ENCODE assay signal across 1 cellular context in genomic region chr7:110061387-110061786, GRCh38.
TF ChIP-seq lines count a peak whose summit lies in the region.

No MANE protein-coding gene starts in this region.

TF ChIP-seq in GM12878, 131 proteins besides CTCF, POLR2A, EP300 and RAD21:
- no peak for TF ChIP-seq SIN3A (IDR thresholded peaks at IDR 0.05; ENCODE audit: low read depth, low read length)
- no peak for TF ChIP-seq MTA3 (IDR thresholded peaks at IDR 0.05; ENCODE audit: borderline replicate concordance, low read length)
- peak; percentile 87 for TF ChIP-seq SPI1 (IDR thresholded peaks at IDR 0.05; ENCODE audit: borderline replicate concordance, insufficient read depth, low read depth, low read length)
- no peak for TF ChIP-seq SMAD5 (IDR thresholded peaks at IDR 0.05; ENCODE audit: low read depth)
- TF ChIP-seq MLLT1 (IDR thresholded peaks at IDR 0.05): no peak
- TF ChIP-seq ATF3 (IDR thresholded peaks at IDR 0.05; ENCODE audit: borderline replicate concordance, extremely low read depth, low read depth, low read length): no peak
- TF ChIP-seq ZNF622 (IDR thresholded peaks at IDR 0.05): no peak
- TF ChIP-seq IRF4 (IDR thresholded peaks at IDR 0.05; ENCODE audit: low read depth, low read length): no peak
- no peak for TF ChIP-seq RFX5 (IDR thresholded peaks at IDR 0.05; ENCODE audit: low read depth, low read length)
- TF ChIP-seq NRF1 (conservative IDR thresholded peaks at IDR 0.05; ENCODE audit: low read depth, low read length): no peak
- TF ChIP-seq ELK1 (IDR thresholded peaks at IDR 0.05; ENCODE audit: low read depth, low read length): no peak
- TF ChIP-seq HSF1 (IDR thresholded peaks at IDR 0.05; ENCODE audit: low read depth, low read length): no peak
- peak; percentile 40; the same call in 1 of the 2 replicates for TF ChIP-seq NFIC (IDR thresholded peaks at IDR 0.05; ENCODE audit: low read depth, low read length)
- no peak for TF ChIP-seq ZNF592 (IDR thresholded peaks at IDR 0.05)
- TF ChIP-seq TCF3 (IDR thresholded peaks at IDR 0.05; ENCODE audit: borderline replicate concordance, insufficient read depth, low read depth, low read length): no peak
- TF ChIP-seq MTA2 (IDR thresholded peaks at IDR 0.05; ENCODE audit: low read depth): peak; percentile 33
- peak; percentile 70 for TF ChIP-seq JUNB (IDR thresholded peaks at IDR 0.05)
- TF ChIP-seq CREM (IDR thresholded peaks at IDR 0.05; ENCODE audit: low read depth): peak; percentile 53; the same call in 1 of the 2 replicates
- TF ChIP-seq FOXK2 (IDR thresholded peaks at IDR 0.05): no peak
- no peak for TF ChIP-seq SMAD1 (IDR thresholded peaks at IDR 0.05; ENCODE audit: low read depth, partially characterized antibody)
- no peak for TF ChIP-seq SMARCA5 (IDR thresholded peaks at IDR 0.05)
- no peak for TF ChIP-seq ZBED1 (IDR thresholded peaks at IDR 0.05; ENCODE audit: borderline replicate concordance)
- no peak for TF ChIP-seq NFXL1 (IDR thresholded peaks at IDR 0.05; ENCODE audit: borderline replicate concordance)
- no peak for TF ChIP-seq CHD1 (IDR thresholded peaks at IDR 0.05; ENCODE audit: low read depth, low read length)
- TF ChIP-seq RAD51 (IDR thresholded peaks at IDR 0.05): no peak
